ENCODE assay signal across 19 cellular contexts in the genomic region with DNA sequence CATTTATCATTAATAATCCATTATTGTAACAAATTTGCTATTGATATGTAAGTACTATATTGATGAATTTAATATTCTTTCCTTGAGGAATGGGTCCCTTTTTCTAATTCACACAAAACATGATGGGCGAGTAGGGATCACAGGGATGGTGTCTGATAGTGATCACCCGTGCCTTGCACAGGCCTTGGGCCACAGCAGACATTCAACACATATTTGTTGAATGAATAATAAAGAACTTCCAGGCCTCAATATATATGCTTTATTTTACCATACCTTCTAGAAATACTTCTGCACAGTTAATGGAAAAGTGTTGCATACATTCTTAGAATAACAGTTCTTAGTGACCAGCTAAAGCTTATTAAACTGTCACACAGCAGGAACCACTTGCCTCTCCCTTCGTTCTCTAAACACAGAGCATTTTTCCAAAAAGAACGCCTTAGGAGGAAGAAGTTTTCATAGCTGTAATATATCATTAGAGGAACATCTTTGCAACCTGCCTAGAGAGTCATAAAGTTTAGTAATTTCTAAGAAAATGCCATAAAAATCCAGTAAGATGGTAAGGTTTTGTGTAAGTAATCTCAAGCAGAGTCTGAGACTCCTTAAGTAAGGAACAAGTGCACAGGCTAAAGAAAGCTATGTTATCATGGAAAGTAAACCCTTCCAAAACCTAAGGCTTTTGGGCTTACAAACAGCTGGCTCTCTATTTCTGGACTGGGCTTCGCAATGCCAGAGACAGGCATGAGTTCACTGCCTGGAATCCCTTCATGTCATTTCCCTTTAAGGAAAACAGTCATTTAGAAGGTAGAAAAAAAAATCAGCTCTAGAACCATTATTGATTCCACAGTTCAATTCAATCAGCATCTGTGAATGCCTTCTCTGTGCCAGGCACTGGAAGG. TPM values are rescaled to one million over a fixed set of nuclear protein-coding genes. Genes with fewer than 3 reads are reported as not detected.
DNase-seq lines count a peak whose midpoint lies in the region; ATAC-seq and TF ChIP-seq lines count a peak whose summit lies in the region.
"Had no signal": no experiment of that assay in that cellular context is flagged by ENCODE, and none has a peak within 500 bp of the region (broad histone marks: within the 10 kb centered on the region; RNA-seq: fewer than 3 reads in every experiment).

No MANE protein-coding gene starts in this region.

- H3K27me3 ChIP-seq in esophagus muscularis mucosa (no peaks in the 10 kb centered on the region), muscle layer of colon (ENCODE audit: control insufficient read depth in 1 of 2, insufficient read depth in 2 of 2, low read length in 2 of 2) (no peaks in the 10 kb centered on the region)
- H3K27me3 ChIP-seq: neutrophil, thyroid gland had no signal

- 45% methylated on average over 5 of the region's 5 CpGs for WGBS in esophagus muscularis mucosa

- H3K4me3 ChIP-seq in esophagus muscularis mucosa (no peak overlapping the region), muscle layer of colon (ENCODE audit: low read depth in 1 of 2, low read length in 2 of 2) (no peak overlapping the region)
- H3K4me3 ChIP-seq: thyroid gland had no signal

- POLR2A ChIA-PET in HEK293T (lab: Yijun Ruan, JAX): no interaction called here

- peak overlapping the region; percentile 44 for H3K9ac ChIP-seq in muscle layer of colon (ENCODE audit: low read length)

- H3K36me3 ChIP-seq in esophagus muscularis mucosa (peaks cover 0 to 7% (median 0%) of the 10 kb centered on the region in 4 donors), muscle layer of colon (ENCODE audit: insufficient read depth, low read length) (no peaks in the 10 kb centered on the region)
- H3K36me3 ChIP-seq: neutrophil, thyroid gland had no signal

- H3K27ac ChIP-seq in esophagus muscularis mucosa (replicated peaks in 1 of 4) (peak overlapping the region; percentile 80 to 82 (median 81)), muscle layer of colon (ENCODE audit: low read depth, low read length) (peak overlapping the region; percentile 62), temporal lobe (ENCODE audit: low read depth, low read length) (peak overlapping the region; percentile 85)
- H3K27ac ChIP-seq: C4-2B, neutrophil, thyroid gland had no signal

- H3K4me1 ChIP-seq in esophagus muscularis mucosa (peaks cover 14 to 70% (median 51%) of the 10 kb centered on the region in 4 donors), muscle layer of colon (ENCODE audit: insufficient read depth, low read length) (peaks cover 40% of the 10 kb centered on the region)
- H3K4me1 ChIP-seq: thyroid gland had no signal

- DNase-seq in HEK293T (ENCODE audit: extremely low spot score) (no peak), esophagus muscularis mucosa (ENCODE audit: extremely low spot score) (no peak), NCI-H1092 treated with DMSO at 0.1 percent for 48 hours (lab: John Stamatoyannopoulos, UW) (no peak), DMS153 treated with DMSO at 0.1 percent for 48 hours (lab: John Stamatoyannopoulos, UW; ENCODE audit: unreplicated experiment) (no peak)
- DNase-seq: activated CD4-positive, alpha-beta memory T cell treated with anti-CD3 and anti-CD28 coated beads, Interleukin-2, amount 10 ng/mL, durations not matched to agents 7 days and 5 days; activated naive CD8-positive, alpha-beta T cell treated with anti-CD3 and anti-CD28 coated beads for 36 hours; activated T-cell treated with anti-CD3 and anti-CD28 coated beads, Interleukin-2, amount 50 U/mL, for 4 hours; cerebellar nuclear complex; NCI-H2107; NCI-H748 treated with DMSO at 0.1 percent for 48 hours; stimulated activated CD4-positive, alpha-beta T cell treated with anti-CD3 and anti-CD28 coated beads, Interleukin-2, amount 100 ng/mL, for 48 hours; thyroid gland had no signal

- intact Hi-C loops in esophagus muscularis mucosa (cut with DNase I): no loop called here

- no peak for ATAC-seq in HG03025 (IDR thresholded peaks at IDR 0.05; ENCODE audit: low FRiP score, unreplicated experiment)
- ATAC-seq in HG03457 (IDR thresholded peaks at IDR 0.05; ENCODE audit: unreplicated experiment): no peak
- ATAC-seq: activated T-cell treated with anti-CD3 and anti-CD28 coated beads, Interleukin-2, amount 50 U/mL, for 4 hours; sciatic nerve had no signal

- TF ChIP-seq POLR2A in esophagus muscularis mucosa (IDR thresholded peaks at IDR 0.05; ENCODE audit: low read depth): no peak

- CTCF ChIA-PET in HEK293T (lab: Yijun Ruan, JAX): no interaction called here

- no peak for TF ChIP-seq CTCF in esophagus muscularis mucosa (IDR thresholded peaks at IDR 0.05)

- H3K9me3 ChIP-seq in esophagus muscularis mucosa (peaks cover 0 to 12% (median 4%) of the 10 kb centered on the region in 4 donors), muscle layer of colon (ENCODE audit: low read length) (no peaks in the 10 kb centered on the region)
- H3K9me3 ChIP-seq: neutrophil, thyroid gland had no signal

- peak; percentile 32 for TF ChIP-seq EP300 in esophagus muscularis mucosa (IDR thresholded peaks at IDR 0.05)

TF ChIP-seq in HEK293T, 16 proteins besides CTCF, POLR2A, EP300 and RAD21:
- no peak for TF ChIP-seq TARDBP (IDR thresholded peaks at IDR 0.05)
- TF ChIP-seq, protein P1, sequence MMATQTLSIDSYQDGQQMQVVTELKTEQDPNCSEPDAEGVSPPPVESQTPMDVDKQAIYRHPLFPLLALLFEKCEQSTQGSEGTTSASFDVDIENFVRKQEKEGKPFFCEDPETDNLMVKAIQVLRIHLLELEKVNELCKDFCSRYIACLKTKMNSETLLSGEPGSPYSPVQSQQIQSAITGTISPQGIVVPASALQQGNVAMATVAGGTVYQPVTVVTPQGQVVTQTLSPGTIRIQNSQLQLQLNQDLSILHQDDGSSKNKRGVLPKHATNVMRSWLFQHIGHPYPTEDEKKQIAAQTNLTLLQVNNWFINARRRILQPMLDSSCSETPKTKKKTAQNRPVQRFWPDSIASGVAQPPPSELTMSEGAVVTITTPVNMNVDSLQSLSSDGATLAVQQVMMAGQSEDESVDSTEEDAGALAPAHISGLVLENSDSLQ (IDR thresholded peaks at IDR 0.05): peak; percentile 78

RNA-seq across cellular contexts. Expression of a gene that starts 17.7 kb away (rescaled TPM):
- total RNA-seq in esophagus muscularis mucosa (10 to 100 TPM; 20.5 to 41.3 (median 27.6) TPM), temporal lobe (13.3 TPM)
